In the genomic region with DNA sequence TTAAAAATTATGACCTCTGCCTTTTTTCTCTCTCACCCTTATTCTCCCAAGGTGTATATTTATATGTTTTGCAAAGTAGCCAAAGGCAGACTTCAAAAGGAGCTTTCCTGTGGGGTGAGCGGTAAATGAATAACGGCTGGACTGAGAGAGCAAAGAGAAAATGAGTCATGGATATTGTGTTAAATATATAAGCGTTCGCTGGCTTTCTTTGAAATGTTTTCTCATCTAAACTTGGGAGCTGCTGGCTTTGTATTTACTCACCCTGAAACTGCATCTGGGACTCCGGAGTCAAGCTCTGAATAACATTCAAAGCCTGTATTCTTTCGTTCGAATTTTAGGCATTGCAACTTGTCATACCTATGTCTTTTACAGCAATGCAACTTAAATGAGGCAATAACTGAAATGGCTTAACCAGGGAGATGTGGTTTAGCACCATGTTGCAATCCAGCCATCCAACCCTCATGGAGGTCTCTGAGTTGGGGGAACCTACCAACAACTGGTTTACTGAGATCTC, we compare ENCODE assay signal across 12 cellular contexts. TPM values are rescaled to one million over a fixed set of nuclear protein-coding genes. Genes with fewer than 3 reads are reported as not detected.
DNase-seq lines count a peak whose midpoint lies in the region; ATAC-seq and TF ChIP-seq lines count a peak whose summit lies in the region.
"Had no signal": no experiment of that assay in that cellular context is flagged by ENCODE, and none has a peak within 500 bp of the region (broad histone marks: within the 10 kb centered on the region; RNA-seq: fewer than 3 reads in every experiment).

No MANE protein-coding gene starts in this region.

- peak overlapping the region; percentile 66 for H3K4me3 ChIP-seq in NB4 (ENCODE audit: low read depth, low read length)
- no peak overlapping the region for H3K4me3 ChIP-seq in mucosa of descending colon

- H3K36me3 Mint-ChIP-seq in Calu3 (ENCODE audit: insufficient read depth, unreplicated experiment): no peaks in the 10 kb centered on the region
- peaks cover 8% of the 10 kb centered on the region for H3K36me3 Mint-ChIP-seq in activated naive CD8-positive, alpha-beta T cell treated with anti-CD3 and anti-CD28 coated beads, Interleukin-2, amount 50 U/mL, for 24 hours (ENCODE audit: low read depth)

- CTCF ChIA-PET in Calu3 (lab: Charles Lee): interaction anchor here (0.6 to 1.2 kb wide), 2 partner anchors 34 to 1689 kb away, joined by 5 to 11 read pairs; no protein-coding TSS in a partner anchor

- no peak overlapping the region for H3K4me3 Mint-ChIP-seq in Calu3 (ENCODE audit: low read depth, unreplicated experiment)
- no peak overlapping the region for H3K4me3 Mint-ChIP-seq in activated naive CD8-positive, alpha-beta T cell treated with anti-CD3 and anti-CD28 coated beads, Interleukin-2, amount 50 U/mL, for 24 hours
- H3K4me3 Mint-ChIP-seq: neural crest cell had no signal

- H3K9me3 ChIP-seq in mucosa of descending colon: no peaks in the 10 kb centered on the region

- H3K27me3 Mint-ChIP-seq in Calu3 (ENCODE audit: unreplicated experiment): no peaks in the 10 kb centered on the region
- no peaks in the 10 kb centered on the region for H3K27me3 Mint-ChIP-seq in activated naive CD8-positive, alpha-beta T cell treated with anti-CD3 and anti-CD28 coated beads, Interleukin-2, amount 50 U/mL, for 24 hours

- ATAC-seq in activated naive CD8-positive, alpha-beta T cell treated with anti-CD3 and anti-CD28 coated beads, Interleukin-2, amount 50 U/mL, for 24 hours: peak; percentile 45
- peak; percentile 62 for ATAC-seq in mucosa of descending colon
- ATAC-seq: activated CD4-positive, CD25-positive, alpha-beta regulatory T cell treated with anti-CD3 and anti-CD28 coated beads, Interleukin-2, amount 50 U/mL, for 24 hours had no signal

- H3K4me1 ChIP-seq in mucosa of descending colon (ENCODE audit: low read depth): peaks cover 34% of the 10 kb centered on the region

- intact Hi-C loops in Calu3 (cut with micrococcal nuclease; ENCODE audit: unreplicated experiment) (loop anchor here (2.0 kb wide), 1 partner anchor 24 kb away; no protein-coding TSS in a partner anchor), mucosa of descending colon (cut with DNase I, micrococcal nuclease) (no loop called here), cardiac septum (cut with DNase I) (no loop called here)

- H3K9me3 Mint-ChIP-seq in Calu3 (ENCODE audit: low read depth, unreplicated experiment): no peaks in the 10 kb centered on the region
- H3K9me3 Mint-ChIP-seq in activated naive CD8-positive, alpha-beta T cell treated with anti-CD3 and anti-CD28 coated beads, Interleukin-2, amount 50 U/mL, for 24 hours: no peaks in the 10 kb centered on the region
- H3K9me3 Mint-ChIP-seq: neural crest cell had no signal

- no peak for TF ChIP-seq CTCF in Calu3 (IDR thresholded peaks at IDR 0.05; ENCODE audit: unreplicated experiment)
- TF ChIP-seq CTCF in NB4 (IDR thresholded peaks at IDR 0.05; ENCODE audit: low read depth, low read length): no peak
- TF ChIP-seq CTCF in mucosa of descending colon (IDR thresholded peaks at IDR 0.05): no peak

- H3K4me1 Mint-ChIP-seq in Calu3 (ENCODE audit: low read depth, unreplicated experiment): peaks cover 24% of the 10 kb centered on the region
- peaks cover 88% of the 10 kb centered on the region for H3K4me1 Mint-ChIP-seq in activated naive CD8-positive, alpha-beta T cell treated with anti-CD3 and anti-CD28 coated beads, Interleukin-2, amount 50 U/mL, for 24 hours

- peak; percentile 55 for TF ChIP-seq POLR2A in NB4 (IDR thresholded peaks at IDR 0.05; ENCODE audit: extremely low read depth, insufficient read length)

- H3K27ac Mint-ChIP-seq in Calu3 (ENCODE audit: unreplicated experiment): peak overlapping the region; percentile 54
- peak overlapping the region; percentile 69 for H3K27ac Mint-ChIP-seq in activated naive CD8-positive, alpha-beta T cell treated with anti-CD3 and anti-CD28 coated beads, Interleukin-2, amount 50 U/mL, for 24 hours

- DNase-seq in Calu3 (no peak), NB4 (ENCODE audit: low read depth) (peak; percentile 99), mucosa of descending colon (no peak), cardiac septum (ENCODE audit: low spot score) (no peak), NCI-H510A (lab: John Stamatoyannopoulos, UW) (no peak), DMS153 treated with DMSO at 0.1 percent for 48 hours (lab: John Stamatoyannopoulos, UW; ENCODE audit: unreplicated experiment) (no peak)
- DNase-seq in activated naive CD8-positive, alpha-beta T cell treated with anti-CD3 and anti-CD28 coated beads, Interleukin-2, amount 50 U/mL, for 24 hours: no peak
- DNase-seq in stimulated activated CD4-positive, alpha-beta T cell treated with anti-CD3 and anti-CD28 coated beads, Interleukin-4, amount 100 ng/mL, for 4 hours: no peak
- DNase-seq: DMS79 treated with DMSO at 0.1 percent for 48 hours, NCI-H748 treated with DMSO at 0.1 percent for 48 hours had no signal

- BruUV-seq in Calu3 (replicated peaks; lab: Mats Ljungman, UMichigan): no TSS peak

- H3K36me3 ChIP-seq in mucosa of descending colon (ENCODE audit: low read depth): no peaks in the 10 kb centered on the region

RNA-seq across cellular contexts. Expression of gene ATXN1, which starts 32.0 kb away (rescaled TPM):
- total RNA-seq in Calu3 (2022): 16.6 and 19.7 TPM in 2 replicates
- total RNA-seq in mucosa of descending colon: 10 to 100 TPM; 30.4 to 87.3 (median 50.1) TPM
- 40.2 TPM for total RNA-seq in cardiac septum
